ENCODE assay signal across 30 cellular contexts in genomic region chr21:25759573-25759972, GRCh38. TPM values are rescaled to one million over a fixed set of nuclear protein-coding genes. Genes with fewer than 3 reads are reported as not detected.
A peak's percentile ranks its signal among the peaks of the same experiment; 100 is the strongest.
DNase-seq lines count a peak whose midpoint lies in the region; ATAC-seq and TF ChIP-seq lines count a peak whose summit lies in the region.
"Had no signal": no experiment of that assay in that cellular context is flagged by ENCODE, and none has a peak within 500 bp of the region (broad histone marks: within the 10 kb centered on the region; RNA-seq: fewer than 3 reads in every experiment).

No MANE protein-coding gene starts in this region.

- H3K4me3 ChIP-seq in fibroblast of pulmonary artery (replicated peaks; ENCODE audit: low read depth, low read length): peak overlapping the region; percentile 35
- H3K4me3 ChIP-seq: A549, dorsolateral prefrontal cortex, esophagus squamous epithelium, neural progenitor cell, Peyer's patch, right atrium auricular region, smooth muscle cell, uterus had no signal

- peaks cover 33% of the 10 kb centered on the region for H3K4me1 Mint-ChIP-seq in activated CD4-positive, alpha-beta T cell treated with anti-CD3 and anti-CD28 coated beads, Interleukin-2, amount 10 ng/mL, durations not matched to agents 24 days and 14 days
- peaks cover 23% of the 10 kb centered on the region for H3K4me1 Mint-ChIP-seq in stimulated activated naive CD8-positive, alpha-beta T cell treated with anti-CD3 and anti-CD28 coated beads, Interleukin-15, Interleukin-2, amounts not matched to agents 100 ng/mL and 50 ng/mL, for 24 hours (ENCODE audit: low read depth)
- H3K4me1 Mint-ChIP-seq: neural progenitor cell had no signal

- H3K9me3 Mint-ChIP-seq in activated CD4-positive, alpha-beta T cell treated with anti-CD3 and anti-CD28 coated beads, Interleukin-2, amount 10 ng/mL, durations not matched to agents 24 days and 14 days: no peaks in the 10 kb centered on the region
- no peaks in the 10 kb centered on the region for H3K9me3 Mint-ChIP-seq in stimulated activated naive CD8-positive, alpha-beta T cell treated with anti-CD3 and anti-CD28 coated beads, Interleukin-15, Interleukin-2, amounts not matched to agents 100 ng/mL and 50 ng/mL, for 24 hours
- H3K9me3 Mint-ChIP-seq: activated naive CD8-positive, alpha-beta T cell treated with anti-CD3 and anti-CD28 coated beads, Interleukin-2, amount 10 ng/mL, durations not matched to agents 7 days and 5 days; CD4-positive, CD25-positive, alpha-beta regulatory T cell; immature natural killer cell; neural progenitor cell; stimulated activated naive CD8-positive, alpha-beta T cell treated with anti-CD3 and anti-CD28 coated beads, Interleukin-15, amount 100 ng/mL, for 72 hours; T-helper 2 cell treated with Interferon-gamma antibody and Interleukin-4, amounts not matched to agents 5 μg/mL and 100 μg/mL, for 36 hours had no signal

- no peak for TF ChIP-seq CTCF in fibroblast of pulmonary artery (IDR thresholded peaks at IDR 0.05; ENCODE audit: low read length, missing control alignments)

- ATAC-seq in stimulated activated naive CD8-positive, alpha-beta T cell treated with anti-CD3 and anti-CD28 coated beads, Interleukin-15, Interleukin-2, amounts not matched to agents 100 U/mL and 50 U/mL, for 24 hours: no peak
- ATAC-seq: A549; HepG2; left colon; stimulated activated naive CD8-positive, alpha-beta T cell treated with anti-CD3 and anti-CD28 coated beads, Interleukin-15, amount 100 ng/mL, for 72 hours had no signal

- H3K36me3 Mint-ChIP-seq in activated CD4-positive, alpha-beta T cell treated with anti-CD3 and anti-CD28 coated beads, Interleukin-2, amount 10 ng/mL, durations not matched to agents 24 days and 14 days (ENCODE audit: low read depth): peaks cover 55% of the 10 kb centered on the region
- peaks cover 68% of the 10 kb centered on the region for H3K36me3 Mint-ChIP-seq in stimulated activated naive CD8-positive, alpha-beta T cell treated with anti-CD3 and anti-CD28 coated beads, Interleukin-15, Interleukin-2, amounts not matched to agents 100 ng/mL and 50 ng/mL, for 24 hours (ENCODE audit: low read depth)

- no peak for DNase-seq in activated CD4-positive, alpha-beta T cell treated with anti-CD3 and anti-CD28 coated beads, Interleukin-2, amount 10 ng/mL, durations not matched to agents 24 days and 14 days
- DNase-seq in activated CD4-positive, alpha-beta T cell treated with anti-CD3 and anti-CD28 coated beads, Interleukin-2, amount 50 U/mL, for 4 hours: no peak
- no peak for DNase-seq in stimulated activated naive CD8-positive, alpha-beta T cell treated with anti-CD3 and anti-CD28 coated beads, Interleukin-15, Interleukin-2, amounts not matched to agents 100 U/mL and 50 U/mL, for 24 hours
- peak; percentile 68 for DNase-seq in fibroblast of pulmonary artery (ENCODE audit: low read depth)
- DNase-seq in HT-29 (ENCODE audit: low spot score): no peak
- no peak for DNase-seq in NCI-H128 (lab: John Stamatoyannopoulos, UW; ENCODE audit: unreplicated experiment)
- DNase-seq in NCI-H2107 (lab: John Stamatoyannopoulos, UW): no peak
- DNase-seq: activated CD4-positive, CD25-positive, alpha-beta regulatory T cell treated with anti-CD3 and anti-CD28 coated beads, Interleukin-2, amount 50 U/mL, for 72 hours; activated naive CD8-positive, alpha-beta T cell treated with anti-CD3 and anti-CD28 coated beads, Interleukin-2, amount 10 ng/mL, durations not matched to agents 7 days and 5 days; AML-193; CD4-positive, CD25-positive, alpha-beta regulatory T cell; DND-41; dorsolateral prefrontal cortex; esophagus squamous epithelium; GF-D8; immature natural killer cell; Karpas-422; left colon; NCI-H82; Peyer's patch; SHP77; stimulated activated naive CD8-positive, alpha-beta T cell treated with anti-CD3 and anti-CD28 coated beads, Interleukin-15, amount 100 ng/mL, for 72 hours; uterus had no signal

- intact Hi-C loops in activated CD4-positive, alpha-beta T cell treated with anti-CD3 and anti-CD28 coated beads, Interleukin-2, amount 10 ng/mL, durations not matched to agents 24 days and 14 days (cut with micrococcal nuclease): no loop called here

- H3K27me3 Mint-ChIP-seq in activated CD4-positive, alpha-beta T cell treated with anti-CD3 and anti-CD28 coated beads, Interleukin-2, amount 10 ng/mL, durations not matched to agents 24 days and 14 days: no peaks in the 10 kb centered on the region
- no peaks in the 10 kb centered on the region for H3K27me3 Mint-ChIP-seq in stimulated activated naive CD8-positive, alpha-beta T cell treated with anti-CD3 and anti-CD28 coated beads, Interleukin-15, Interleukin-2, amounts not matched to agents 100 ng/mL and 50 ng/mL, for 24 hours
- H3K27me3 Mint-ChIP-seq: activated naive CD8-positive, alpha-beta T cell treated with anti-CD3 and anti-CD28 coated beads, Interleukin-2, amount 10 ng/mL, durations not matched to agents 7 days and 5 days; CD4-positive, CD25-positive, alpha-beta regulatory T cell; stimulated activated naive CD8-positive, alpha-beta T cell treated with anti-CD3 and anti-CD28 coated beads, Interleukin-15, amount 100 ng/mL, for 72 hours had no signal

- H3K4me3 Mint-ChIP-seq in activated CD4-positive, alpha-beta T cell treated with anti-CD3 and anti-CD28 coated beads, Interleukin-2, amount 10 ng/mL, durations not matched to agents 24 days and 14 days: no peak overlapping the region
- H3K4me3 Mint-ChIP-seq in stimulated activated naive CD8-positive, alpha-beta T cell treated with anti-CD3 and anti-CD28 coated beads, Interleukin-15, Interleukin-2, amounts not matched to agents 100 ng/mL and 50 ng/mL, for 24 hours: no peak overlapping the region
- H3K4me3 Mint-ChIP-seq: activated naive CD8-positive, alpha-beta T cell treated with anti-CD3 and anti-CD28 coated beads, Interleukin-2, amount 10 ng/mL, durations not matched to agents 7 days and 5 days; CD4-positive, CD25-positive, alpha-beta regulatory T cell; immature natural killer cell; neural progenitor cell; stimulated activated naive CD8-positive, alpha-beta T cell treated with anti-CD3 and anti-CD28 coated beads, Interleukin-15, amount 100 ng/mL, for 72 hours; T-helper 2 cell treated with Interferon-gamma antibody and Interleukin-4, amounts not matched to agents 5 μg/mL and 100 μg/mL, for 36 hours had no signal

- H3K27ac Mint-ChIP-seq in activated CD4-positive, alpha-beta T cell treated with anti-CD3 and anti-CD28 coated beads, Interleukin-2, amount 10 ng/mL, durations not matched to agents 24 days and 14 days: peak overlapping the region; percentile 18
- peak overlapping the region; percentile 65 for H3K27ac Mint-ChIP-seq in stimulated activated naive CD8-positive, alpha-beta T cell treated with anti-CD3 and anti-CD28 coated beads, Interleukin-15, Interleukin-2, amounts not matched to agents 100 ng/mL and 50 ng/mL, for 24 hours
- H3K27ac Mint-ChIP-seq: neural progenitor cell had no signal

RNA-seq across cellular contexts. Expression of gene GABPA, which starts 24.8 kb away (rescaled TPM):
- total RNA-seq in activated CD4-positive, alpha-beta T cell treated with anti-CD3 and anti-CD28 coated beads, Interleukin-2, amount 10 ng/mL, durations not matched to agents 24 days and 14 days: 25.6 and 27.6 TPM in 2 replicates
- total RNA-seq in HT-29 (2014; rRNA removed; shearing (Covaris generic)): 5.9 and 6.3 TPM in 2 replicates

RNA-seq across cellular contexts. Expression of gene ATP5PF, which starts 24.9 kb away (rescaled TPM):
- total RNA-seq in activated CD4-positive, alpha-beta T cell treated with anti-CD3 and anti-CD28 coated beads, Interleukin-2, amount 10 ng/mL, durations not matched to agents 24 days and 14 days: 174 TPM in 2 replicates
- total RNA-seq in HT-29 (2014; rRNA removed; shearing (Covaris generic)): 34.5 and 46.0 TPM in 2 replicates
